8 cellular contexts compared by ENCODE assay signal in the genomic region with DNA sequence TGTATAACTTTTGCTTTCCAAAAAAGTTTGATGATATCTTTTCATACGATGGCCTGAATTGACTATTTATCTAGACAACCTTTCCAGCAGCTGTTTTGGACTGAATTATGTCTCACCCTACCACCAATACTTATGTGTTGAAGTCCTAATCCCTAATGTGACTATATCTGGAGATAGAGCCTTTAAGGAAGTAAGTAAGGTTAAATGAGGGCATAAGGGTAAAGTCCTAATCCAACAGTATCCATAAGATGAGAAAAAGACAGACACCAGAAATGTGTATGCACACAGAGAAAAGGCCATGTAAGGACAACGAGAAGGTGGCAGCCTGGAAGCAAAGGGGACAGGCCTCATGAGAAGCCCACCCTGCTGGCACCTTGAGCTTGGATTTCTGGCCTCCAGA.
"Had no signal": no experiment of that assay in that cellular context is flagged by ENCODE, and none has a peak within 500 bp of the region (broad histone marks: within the 10 kb centered on the region; RNA-seq: fewer than 3 reads in every experiment).

No MANE protein-coding gene starts in this region.

- FAIRE-seq: HTR-8/SVneo had no signal

- H3K9ac ChIP-seq: GM23248 had no signal

- H3K9me3 ChIP-seq: HAP-1 had no signal

- H3K36me3 ChIP-seq: HAP-1 had no signal

- DNase-seq: GM23248, GOT3, H7, HFFc6, KBM-7 had no signal

- H3K4me3 ChIP-seq: GM23248, HAP-1 had no signal

- H3K4me1 ChIP-seq: HAP-1 had no signal

- H3K27ac ChIP-seq: GM23248 had no signal

- H2AFZ ChIP-seq: GM23248 had no signal

- ATAC-seq: HCT116 had no signal
